ENCODE assay signal across 1 cellular context in genomic region chr16:73040136-73040535, GRCh38.
TF ChIP-seq lines count a peak whose summit lies in the region.

No MANE protein-coding gene starts in this region.

TF ChIP-seq in WTC11, 78 proteins besides CTCF, POLR2A, EP300 and RAD21 (continued from another document):
- TF ChIP-seq AFF4 (CRISPR knock-in tag; IDR thresholded peaks at IDR 0.05; ENCODE audit: borderline replicate concordance): no peak
- TF ChIP-seq TEAD4 (CRISPR knock-in tag; IDR thresholded peaks at IDR 0.05): no peak
- no peak for TF ChIP-seq MLX (CRISPR knock-in tag; IDR thresholded peaks at IDR 0.05)
- TF ChIP-seq PREB (CRISPR knock-in tag; IDR thresholded peaks at IDR 0.05; ENCODE audit: borderline replicate concordance): no peak
- no peak for TF ChIP-seq FOXJ3 (CRISPR knock-in tag; IDR thresholded peaks at IDR 0.05; ENCODE audit: borderline replicate concordance)
- TF ChIP-seq CREM (CRISPR knock-in tag; IDR thresholded peaks at IDR 0.05): no peak
- TF ChIP-seq NFYB (CRISPR knock-in tag; conservative IDR thresholded peaks at IDR 0.05; ENCODE audit: low read depth): no peak
- 0 out of 2 replicates have a peak, but pooled peaks have one; percentile 47 for TF ChIP-seq USF2 (CRISPR knock-in tag; IDR thresholded peaks at IDR 0.05)
- TF ChIP-seq ZBTB43 (CRISPR knock-in tag; IDR thresholded peaks at IDR 0.05): no peak
- peak; percentile 71 for TF ChIP-seq FOXK1 (CRISPR knock-in tag; IDR thresholded peaks at IDR 0.05)
- no peak for TF ChIP-seq NFE2L1 (CRISPR knock-in tag; IDR thresholded peaks at IDR 0.05)
- TF ChIP-seq SOX15 (CRISPR knock-in tag; IDR thresholded peaks at IDR 0.05): no peak
- no peak for TF ChIP-seq ATF3 (CRISPR knock-in tag; conservative IDR thresholded peaks at IDR 0.05)
- TF ChIP-seq NR1H2 (CRISPR knock-in tag; IDR thresholded peaks at IDR 0.05): no peak
- no peak for TF ChIP-seq ZNF416 (CRISPR knock-in tag; IDR thresholded peaks at IDR 0.05)
- no peak for TF ChIP-seq ZNF219 (CRISPR knock-in tag; IDR thresholded peaks at IDR 0.05; ENCODE audit: borderline replicate concordance)
- TF ChIP-seq NR3C1 (CRISPR knock-in tag; conservative IDR thresholded peaks at IDR 0.05; ENCODE audit: low read depth): no peak
- TF ChIP-seq ZMAT4 (CRISPR knock-in tag; IDR thresholded peaks at IDR 0.05): no peak
- no peak; the same call in 1 of the 2 replicates for TF ChIP-seq MAX (CRISPR knock-in tag; IDR thresholded peaks at IDR 0.05)
- TF ChIP-seq CREB1 (CRISPR knock-in tag; IDR thresholded peaks at IDR 0.05): no peak
- TF ChIP-seq ZNF532 (CRISPR knock-in tag; IDR thresholded peaks at IDR 0.05; ENCODE audit: borderline replicate concordance): no peak
- no peak for TF ChIP-seq SMAD3 (CRISPR knock-in tag; IDR thresholded peaks at IDR 0.05; ENCODE audit: borderline replicate concordance)
- no peak for TF ChIP-seq PRRX2 (CRISPR knock-in tag; IDR thresholded peaks at IDR 0.05)
- no peak for TF ChIP-seq STAT6 (CRISPR knock-in tag; conservative IDR thresholded peaks at IDR 0.05; ENCODE audit: low read depth)
- TF ChIP-seq SP1 (CRISPR knock-in tag; conservative IDR thresholded peaks at IDR 0.05): no peak
- TF ChIP-seq ZNF423 (CRISPR knock-in tag; IDR thresholded peaks at IDR 0.05): no peak
- no peak for TF ChIP-seq RORB (CRISPR knock-in tag; IDR thresholded peaks at IDR 0.05)
- no peak for TF ChIP-seq ATF6 (CRISPR knock-in tag; IDR thresholded peaks at IDR 0.05)
- TF ChIP-seq SMAD4 (CRISPR knock-in tag; IDR thresholded peaks at IDR 0.05): no peak
- TF ChIP-seq ZNF121 (CRISPR knock-in tag; IDR thresholded peaks at IDR 0.05): peak; percentile 85
- TF ChIP-seq ZNF512 (CRISPR knock-in tag; IDR thresholded peaks at IDR 0.05; ENCODE audit: borderline replicate concordance): no peak
- peak; percentile 63; the same call in 1 of the 2 replicates for TF ChIP-seq TEAD1 (CRISPR knock-in tag; IDR thresholded peaks at IDR 0.05)
- no peak for TF ChIP-seq CDX4 (CRISPR knock-in tag; IDR thresholded peaks at IDR 0.05; ENCODE audit: borderline replicate concordance)
TF ChIP-seq in WTC11: peak in this region for 8.
